8 cellular contexts compared by ENCODE assay signal in genomic region chr17:4583796-4584124, GRCh38. TPM values are rescaled to one million over a fixed set of nuclear protein-coding genes. Genes with fewer than 3 reads are reported as not detected.
A peak's percentile ranks its signal among the peaks of the same experiment; 100 is the strongest.
DNase-seq lines count a peak whose midpoint lies in the region; ATAC-seq and TF ChIP-seq lines count a peak whose summit lies in the region.

No MANE protein-coding gene starts in this region.

- H3K9me3 ChIP-seq in effector memory CD4-positive, alpha-beta T cell (ENCODE audit: control insufficient read depth, low read length), result no peaks in the 10 kb centered on the region
- no peaks in the 10 kb centered on the region for H3K9me3 ChIP-seq in mucosa of descending colon

- intact Hi-C loops in mucosa of descending colon (cut with DNase I, micrococcal nuclease), result no loop called here

- H3K27me3 ChIP-seq in effector memory CD4-positive, alpha-beta T cell (replicated peaks; ENCODE audit: control insufficient read depth, insufficient read depth, low read length, poor library complexity, severe bottlenecking), result peaks cover 12% of the 10 kb centered on the region

- no peak overlapping the region for H3K27ac ChIP-seq in effector memory CD4-positive, alpha-beta T cell (ENCODE audit: insufficient read depth, low read length, poor library complexity, severe bottlenecking)

- H3K36me3 ChIP-seq in effector memory CD4-positive, alpha-beta T cell (ENCODE audit: control insufficient read depth, insufficient read depth, low read length), result no peaks in the 10 kb centered on the region
- H3K36me3 ChIP-seq in mucosa of descending colon (ENCODE audit: low read depth), result no peaks in the 10 kb centered on the region

- peak overlapping the region; percentile 32 for H3K4me3 ChIP-seq in effector memory CD4-positive, alpha-beta T cell (ENCODE audit: insufficient read depth, low read depth, low read length, poor library complexity, severe bottlenecking)
- no peak overlapping the region for H3K4me3 ChIP-seq in mucosa of descending colon

- H3K4me1 ChIP-seq in effector memory CD4-positive, alpha-beta T cell (ENCODE audit: control insufficient read depth, insufficient read depth, low read length, poor library complexity, severe bottlenecking), result peaks cover 5% of the 10 kb centered on the region
- peaks cover 10% of the 10 kb centered on the region for H3K4me1 ChIP-seq in mucosa of descending colon (ENCODE audit: low read depth)

- ATAC-seq in mucosa of descending colon, result peak; percentile 27
- ATAC-seq in GM18870 (IDR thresholded peaks at IDR 0.05; ENCODE audit: unreplicated experiment), result no peak

- no peak for TF ChIP-seq CTCF in mucosa of descending colon (IDR thresholded peaks at IDR 0.05)

- DNase-seq in ELR (ENCODE audit: low read depth) (peak; percentile 45), NCI-H524 treated with DMSO at 0.1 percent for 48 hours (lab: John Stamatoyannopoulos, UW) (peak; percentile 26), mucosa of descending colon (no peak), SHP77 (lab: John Stamatoyannopoulos, UW) (no peak), NCI-H2107 treated with DMSO at 0.1 percent for 48 hours (lab: John Stamatoyannopoulos, UW; ENCODE audit: unreplicated experiment) (no peak), middle frontal gyrus (ENCODE audit: extremely low spot score, low spot score) (no peak)
- DNase-seq in effector memory CD4-positive, alpha-beta T cell, result no peak

RNA-seq across cellular contexts. Expression of gene SMTNL2, which starts 0.6 kb away (rescaled TPM):
- total RNA-seq in mucosa of descending colon, result 1 to 10 TPM in 2 of 3 donors, under 1 TPM in 1; 0.12 to 1.5 (median 1.1) TPM

RNA-seq across cellular contexts. Expression of gene GGT6, which starts 23.4 kb away (rescaled TPM):
- total RNA-seq in mucosa of descending colon, result 100 to 1,000 TPM in 2 of 3 donors, 10 to 100 TPM in 1; 98.0 to 219 (median 189) TPM

RNA-seq across cellular contexts. Expression of gene MYBBP1A, which starts 28.6 kb away (rescaled TPM):
- 10 to 100 TPM; 32.7 to 41.4 (median 36.7) TPM for total RNA-seq in mucosa of descending colon

RNA-seq across cellular contexts. Expression of gene ALOX15, which starts 57.7 kb away (rescaled TPM):
- 1 to 10 TPM in 1 of 3 donors, under 1 TPM in 2; 0.10 to 1.7 (median 0.23) TPM for total RNA-seq in mucosa of descending colon

Comparison
In these comparisons a context has a peak if more than half of its experiments do, and no peak if none do; other contexts are left out.
1. DNase-seq: peak in ELR (single experiment) and NCI-H524 treated with DMSO at 0.1 percent for 48 hours (single experiment); none in effector memory CD4-positive, alpha-beta T cell (0 of 3), mucosa of descending colon (0 of 3), SHP77 (0 of 2), NCI-H2107 treated with DMSO at 0.1 percent for 48 hours (single experiment) and middle frontal gyrus (single experiment).